Comparison of ENCODE assay signal across 18 cellular contexts in the genomic region with DNA sequence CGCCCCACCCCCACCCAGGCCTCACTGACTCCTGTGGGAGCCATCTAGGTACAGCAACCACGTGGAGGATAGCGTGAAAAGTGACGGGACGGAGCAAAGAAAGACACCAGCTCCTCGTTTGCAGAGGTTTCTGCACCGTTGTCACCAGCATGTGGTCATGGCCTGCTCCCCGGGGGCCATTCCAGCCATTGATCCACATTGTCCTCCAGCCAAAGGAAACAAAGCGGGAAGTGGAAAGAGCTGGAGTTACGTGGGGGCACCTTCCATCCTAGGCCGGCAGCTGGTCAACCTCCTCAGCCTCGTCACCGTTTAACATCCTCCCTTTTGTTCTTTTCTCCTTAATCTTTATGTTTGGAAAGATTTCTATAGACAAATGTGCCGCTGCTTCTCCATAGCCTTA.
"Had no signal": no experiment of that assay in that cellular context is flagged by ENCODE, and none has a peak within 500 bp of the region (broad histone marks: within the 10 kb centered on the region; RNA-seq: fewer than 3 reads in every experiment).

No MANE protein-coding gene starts in this region.

- H3K27me3 Mint-ChIP-seq: natural killer cell treated with Interleukin-12 subunit alpha and Interleukin-12 subunit beta and Interleukin-15 and Interleukin-18, amount 100 ng/mL, for 72 hours had no signal

- H3K4me3 Mint-ChIP-seq: activated naive CD8-positive, alpha-beta T cell treated with anti-CD3 and anti-CD28 coated beads, Interleukin-2, amount 10 ng/mL, durations not matched to agents 7 days and 5 days; endodermal cell; mesothelial cell of epicardium; natural killer cell treated with Interleukin-12 subunit alpha and Interleukin-12 subunit beta and Interleukin-15 and Interleukin-18, amount 100 ng/mL, for 72 hours; T-helper 1 cell treated with Interleukin-12 subunit alpha and Interleukin-12 subunit beta and Interleukin-4 antibody, amounts not matched to agents 30 μg/mL and 1 μg/mL, for 36 hours had no signal

- H3K4me3 ChIP-seq: body of pancreas, dorsolateral prefrontal cortex, left lung, upper lobe of right lung had no signal

- FAIRE-seq: kidney had no signal

- H3K9me3 ChIP-seq: body of pancreas, left lung, upper lobe of right lung had no signal

- ATAC-seq: body of pancreas, foreskin keratinocyte, left lung, upper lobe of right lung had no signal

- H3K36me3 ChIP-seq: left lung, upper lobe of right lung had no signal

- H3K27ac ChIP-seq: body of pancreas, dorsolateral prefrontal cortex, foreskin keratinocyte, left lung, upper lobe of right lung had no signal

- H3K27ac Mint-ChIP-seq: endodermal cell; mesothelial cell of epicardium; T-helper 1 cell treated with Interleukin-12 subunit alpha and Interleukin-12 subunit beta and Interleukin-4 antibody, amounts not matched to agents 30 μg/mL and 1 μg/mL, for 36 hours had no signal

- H3K27me3 ChIP-seq: body of pancreas, dorsolateral prefrontal cortex, foreskin keratinocyte, left lung, upper lobe of right lung had no signal

- H3K4me1 ChIP-seq: foreskin keratinocyte, left lung, upper lobe of right lung had no signal

- DNase-seq: activated CD4-positive, CD25-positive, alpha-beta regulatory T cell treated with anti-CD3 and anti-CD28 coated beads, Interleukin-2, amount 50 U/mL, for 72 hours; activated CD8-positive, alpha-beta memory T cell treated with anti-CD3 and anti-CD28 coated beads for 24 hours; activated naive CD8-positive, alpha-beta T cell treated with anti-CD3 and anti-CD28 coated beads, Interleukin-2, amount 10 ng/mL, durations not matched to agents 7 days and 5 days; amygdala; body of pancreas; dorsolateral prefrontal cortex; endodermal cell; foreskin keratinocyte; kidney; left lung; occipital lobe; retina; stimulated activated CD8-positive, alpha-beta memory T cell treated with anti-CD3 and anti-CD28 coated beads, Interleukin-4, amount 100 ng/mL, for 48 hours; stimulated activated naive CD4-positive, alpha-beta T cell; upper lobe of right lung had no signal
